7 cellular contexts compared by ENCODE assay signal in the genomic region with DNA sequence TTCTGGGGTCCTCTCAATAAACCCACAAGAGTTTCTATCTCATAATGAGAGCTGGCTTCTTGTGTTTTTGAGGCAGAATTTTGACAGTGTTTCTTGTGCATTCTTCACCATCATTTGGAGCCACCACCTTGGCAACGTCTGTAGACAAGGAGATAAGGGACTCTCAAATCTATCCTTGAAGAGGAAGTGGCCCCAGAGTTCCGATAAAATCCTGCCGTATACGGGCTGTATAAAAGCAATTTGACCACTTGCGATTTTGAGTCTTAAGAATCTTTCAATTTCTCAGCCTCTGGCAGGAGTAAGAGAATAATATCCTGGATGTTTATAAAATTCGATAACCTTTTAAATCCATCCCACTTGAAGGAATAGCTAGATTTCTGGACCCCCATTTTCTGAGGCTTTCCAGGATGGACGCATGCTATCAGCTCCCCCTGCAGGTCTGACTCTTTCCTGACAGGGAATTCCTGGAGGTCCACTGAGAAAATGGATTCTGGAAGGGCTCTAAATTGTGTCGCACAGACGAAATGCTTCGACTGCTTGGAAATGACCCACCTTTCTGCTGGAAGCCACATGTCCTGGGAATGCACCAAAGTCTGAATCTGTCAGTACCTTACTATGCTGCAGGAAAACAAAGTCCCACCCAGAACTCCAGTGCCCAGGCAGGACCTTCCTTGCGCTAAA. TPM values are rescaled to one million over a fixed set of nuclear protein-coding genes. Genes with fewer than 3 reads are reported as not detected.
DNase-seq lines count a peak whose midpoint lies in the region; ATAC-seq, FAIRE-seq and TF ChIP-seq lines count a peak whose summit lies in the region.

No MANE protein-coding gene starts in this region.

- DNase-seq in GM06990 (ENCODE audit: extremely low read depth, insufficient read length) (no peak), NCI-H1092 (lab: John Stamatoyannopoulos, UW) (peak; percentile 3), astrocyte (ENCODE audit: low read depth) (no peak), inferior parietal cortex (ENCODE audit: extremely low spot score) (peak; percentile 81), thoracic aorta (ENCODE audit: low spot score) (no peak)
- DNase-seq in activated naive CD4-positive, alpha-beta T cell treated with Interleukin-2 at 50 U/mL for 16 hours = no peak

- H3K4me1 ChIP-seq in astrocyte (ENCODE audit: insufficient read depth, low read length) = no peaks in the 10 kb centered on the region
- peaks cover 5 to 32% of the 10 kb centered on the region in 2 donors for H3K4me1 ChIP-seq in thoracic aorta (ENCODE audit: control insufficient read depth in 1 of 2, low read depth in 2 of 2)

- peaks cover 1% of the 10 kb centered on the region for H3K27me3 Mint-ChIP-seq in astrocyte (ENCODE audit: low read depth, unreplicated experiment)

- H3K4me2 ChIP-seq in astrocyte (ENCODE audit: low read length) = peak overlapping the region; percentile 44

- H3K27ac Mint-ChIP-seq in astrocyte (ENCODE audit: unreplicated experiment) = no peak overlapping the region

- TF ChIP-seq CTCF in GM06990 (IDR thresholded peaks at IDR 0.05; ENCODE audit: insufficient read depth, low read length, poor library complexity, severe bottlenecking) (peak; percentile 60), astrocyte (IDR thresholded peaks at IDR 0.05; ENCODE audit: insufficient read depth, low read depth, low read length) (peak; percentile 81), thoracic aorta (IDR thresholded peaks at IDR 0.05) (peak; percentile 86)

- no peak overlapping the region for H3K9ac ChIP-seq in astrocyte (ENCODE audit: low read length)

- H3K4me3 Mint-ChIP-seq in astrocyte (ENCODE audit: unreplicated experiment) = no peak overlapping the region

- H3K4me3 ChIP-seq in GM06990 (replicated peaks; ENCODE audit: low read depth, low read length) (no peak overlapping the region), astrocyte (ENCODE audit: insufficient read depth, low read depth, low read length) (no peak overlapping the region), thoracic aorta (peak overlapping the region; percentile 67)

- no peaks in the 10 kb centered on the region for H3K79me2 ChIP-seq in astrocyte (ENCODE audit: insufficient read depth, low read length)

- H4K20me1 ChIP-seq in astrocyte (ENCODE audit: insufficient read depth, low read length) = no peaks in the 10 kb centered on the region

- H3K27me3 ChIP-seq in GM06990 (replicated peaks; ENCODE audit: control insufficient read depth, insufficient read depth, low read length) = no peaks in the 10 kb centered on the region
- no peaks in the 10 kb centered on the region for H3K27me3 ChIP-seq in astrocyte (ENCODE audit: insufficient read depth, low read length)
- no peaks in the 10 kb centered on the region for H3K27me3 ChIP-seq in thoracic aorta (replicated peaks; ENCODE audit: insufficient read depth)

- no peak for FAIRE-seq in astrocyte (lab: Jason Lieb, UNC)

- peaks cover 3% of the 10 kb centered on the region for H3K9me3 Mint-ChIP-seq in astrocyte (ENCODE audit: unreplicated experiment)

- peaks cover 17% of the 10 kb centered on the region for H3K4me1 Mint-ChIP-seq in astrocyte (ENCODE audit: low read depth, unreplicated experiment)

- H3K36me3 Mint-ChIP-seq in astrocyte (ENCODE audit: low read depth, unreplicated experiment) = no peaks in the 10 kb centered on the region

- ATAC-seq in thoracic aorta (ENCODE audit: insufficient number of reproducible peaks, low FRiP score, low read depth) (no peak), HG03378 (IDR thresholded peaks at IDR 0.05; ENCODE audit: unreplicated experiment) (no peak)

- no peak overlapping the region for H2AFZ ChIP-seq in astrocyte (ENCODE audit: low read depth, low read length)

- H3K27ac ChIP-seq in astrocyte (ENCODE audit: low read depth, low read length) (no peak overlapping the region), thoracic aorta (no peak overlapping the region)

- H3K9me3 ChIP-seq in astrocyte (ENCODE audit: insufficient read depth, low read depth, low read length) (no peaks in the 10 kb centered on the region), thoracic aorta (no peaks in the 10 kb centered on the region)

- no peaks in the 10 kb centered on the region for H3K36me3 ChIP-seq in GM06990 (ENCODE audit: control insufficient read depth, insufficient read depth, low read length)
- H3K36me3 ChIP-seq in astrocyte (ENCODE audit: insufficient read depth, low read length) = no peaks in the 10 kb centered on the region
- H3K36me3 ChIP-seq in thoracic aorta = no peaks in the 10 kb centered on the region

RNA-seq across cellular contexts. Expression of a gene that starts 54.1 kb away (rescaled TPM):
- 20.3 and 22.1 TPM in 2 replicates for total RNA-seq in astrocyte
- 10 to 100 TPM in 1 of 2 donors, 1 to 10 TPM in 1; 4.2 to 16.6 TPM for total RNA-seq in thoracic aorta

Comparison
In these comparisons a context has a peak if more than half of its experiments do, and no peak if none do; other contexts are left out.
1. DNase-seq: peak in NCI-H1092 (single experiment) and inferior parietal cortex (single experiment); none in GM06990 (single experiment), astrocyte (single experiment), thoracic aorta (single experiment) and activated naive CD4-positive, alpha-beta T cell treated with Interleukin-2 at 50 U/mL for 16 hours (single experiment).
2. Peak in every context shown above with its lines, with median percentiles within 50 percentile points of each other: CTCF ChIP-seq.